15 cellular contexts compared by ENCODE assay signal in genomic region chr7:93601363-93601762, GRCh38. TPM values are rescaled to one million over a fixed set of nuclear protein-coding genes. Genes with fewer than 3 reads are reported as not detected.
DNase-seq lines count a peak whose midpoint lies in the region; ATAC-seq lines count a peak whose summit lies in the region.
"Had no signal": no experiment of that assay in that cellular context is flagged by ENCODE, and none has a peak within 500 bp of the region (broad histone marks: within the 10 kb centered on the region; RNA-seq: fewer than 3 reads in every experiment).

No MANE protein-coding gene starts in this region.

- H3K27ac Mint-ChIP-seq in activated CD4-positive, alpha-beta memory T cell treated with anti-CD3 and anti-CD28 coated beads for 36 hours = no peak overlapping the region
- H3K27ac Mint-ChIP-seq: activated naive CD4-positive, alpha-beta T cell treated with anti-CD3 and anti-CD28 coated beads, Interleukin-2, amount 10 ng/mL, durations not matched to agents 7 days and 5 days had no signal

- no peaks in the 10 kb centered on the region for H3K36me3 Mint-ChIP-seq in activated CD4-positive, alpha-beta memory T cell treated with anti-CD3 and anti-CD28 coated beads for 36 hours
- H3K36me3 Mint-ChIP-seq: activated naive CD4-positive, alpha-beta T cell treated with anti-CD3 and anti-CD28 coated beads, Interleukin-2, amount 10 ng/mL, durations not matched to agents 7 days and 5 days had no signal

- ATAC-seq in HG02763 (IDR thresholded peaks at IDR 0.05; ENCODE audit: unreplicated experiment) = no peak
- ATAC-seq in HG02571 (IDR thresholded peaks at IDR 0.05; ENCODE audit: unreplicated experiment) = no peak
- ATAC-seq: upper lobe of right lung had no signal

- no peak overlapping the region for H3K4me3 Mint-ChIP-seq in activated CD4-positive, alpha-beta memory T cell treated with anti-CD3 and anti-CD28 coated beads for 36 hours
- H3K4me3 Mint-ChIP-seq: activated naive CD4-positive, alpha-beta T cell treated with anti-CD3 and anti-CD28 coated beads, Interleukin-2, amount 10 ng/mL, durations not matched to agents 7 days and 5 days had no signal

- DNase-seq in NCI-H1417 (lab: John Stamatoyannopoulos, UW) (peak in 2 of 3 experiments; percentile 16 to 23), NCI-H1417 treated with DMSO at 0.1 percent for 48 hours (lab: John Stamatoyannopoulos, UW) (no peak), NCI-H1105 treated with DMSO at 0.1 percent for 48 hours (lab: John Stamatoyannopoulos, UW) (peak; percentile 36), RPMI8226 (peak; percentile 10), left kidney (ENCODE audit: low read depth, low spot score) (peak; percentile 5)
- DNase-seq in activated CD4-positive, alpha-beta memory T cell treated with anti-CD3 and anti-CD28 coated beads for 36 hours = no peak
- DNase-seq: activated naive CD4-positive, alpha-beta T cell treated with anti-CD3 and anti-CD28 coated beads, Interleukin-2, amount 10 ng/mL, durations not matched to agents 7 days and 5 days; Caco-2; mesenchymal stem cell; NCI-H1048; stimulated activated CD8-positive, alpha-beta memory T cell treated with anti-CD3 and anti-CD28 coated beads, Interleukin-4, amount 100 ng/mL, for 48 hours; upper lobe of right lung had no signal

- H3K9me3 Mint-ChIP-seq in activated CD4-positive, alpha-beta memory T cell treated with anti-CD3 and anti-CD28 coated beads for 36 hours = no peaks in the 10 kb centered on the region
- H3K9me3 Mint-ChIP-seq: activated naive CD4-positive, alpha-beta T cell treated with anti-CD3 and anti-CD28 coated beads, Interleukin-2, amount 10 ng/mL, durations not matched to agents 7 days and 5 days had no signal

- H3K4me1 Mint-ChIP-seq in activated CD4-positive, alpha-beta memory T cell treated with anti-CD3 and anti-CD28 coated beads for 36 hours (ENCODE audit: low read depth) = no peaks in the 10 kb centered on the region
- H3K4me1 Mint-ChIP-seq: activated naive CD4-positive, alpha-beta T cell treated with anti-CD3 and anti-CD28 coated beads, Interleukin-2, amount 10 ng/mL, durations not matched to agents 7 days and 5 days had no signal

- POLR2A ChIA-PET in activated CD4-positive, alpha-beta memory T cell treated with anti-CD3 and anti-CD28 coated beads for 36 hours (lab: Charles Lee) = no interaction called here

- intact Hi-C loops in activated CD4-positive, alpha-beta memory T cell treated with anti-CD3 and anti-CD28 coated beads for 36 hours (cut with micrococcal nuclease) = no loop called here

- H3K27me3 Mint-ChIP-seq in activated CD4-positive, alpha-beta memory T cell treated with anti-CD3 and anti-CD28 coated beads for 36 hours = no peaks in the 10 kb centered on the region
- H3K27me3 Mint-ChIP-seq: activated naive CD4-positive, alpha-beta T cell treated with anti-CD3 and anti-CD28 coated beads, Interleukin-2, amount 10 ng/mL, durations not matched to agents 7 days and 5 days had no signal

- CTCF ChIA-PET in activated CD4-positive, alpha-beta memory T cell treated with anti-CD3 and anti-CD28 coated beads for 36 hours (lab: Charles Lee) = no interaction called here

RNA-seq across cellular contexts. Expression of gene CALCR, which starts 26.8 kb away (rescaled TPM):
- not detected for total RNA-seq in activated CD4-positive, alpha-beta memory T cell treated with anti-CD3 and anti-CD28 coated beads for 36 hours
- total RNA-seq: Caco-2, osteoblast, upper lobe of right lung had no signal

Comparison
In these comparisons a context has a peak if more than half of its experiments do, and no peak if none do; other contexts are left out.
1. DNase-seq: peak in NCI-H1417 (2 of 3), NCI-H1105 treated with DMSO at 0.1 percent for 48 hours (single experiment), RPMI8226 (single experiment) and left kidney (single experiment); none in NCI-H1417 treated with DMSO at 0.1 percent for 48 hours (single experiment) and activated CD4-positive, alpha-beta memory T cell treated with anti-CD3 and anti-CD28 coated beads for 36 hours (single experiment).